In genomic region chr16:20114356-20114755, GRCh38 we compare ENCODE assay signal across 15 cellular contexts. TPM values are rescaled to one million over a fixed set of nuclear protein-coding genes. Genes with fewer than 3 reads are reported as not detected.
A peak's percentile ranks its signal among the peaks of the same experiment; 100 is the strongest.
DNase-seq lines count a peak whose midpoint lies in the region; ATAC-seq and TF ChIP-seq lines count a peak whose summit lies in the region.
"Had no signal": no experiment of that assay in that cellular context is flagged by ENCODE, and none has a peak within 500 bp of the region (broad histone marks: within the 10 kb centered on the region; RNA-seq: fewer than 3 reads in every experiment).

No MANE protein-coding gene starts in this region.

- no peaks in the 10 kb centered on the region for H3K4me1 ChIP-seq in right cardiac atrium (ENCODE audit: control insufficient read depth, insufficient read depth, low read length)
- H3K4me1 ChIP-seq: esophagus muscularis mucosa, neural progenitor cell, thyroid gland had no signal

- H3K27ac ChIP-seq in right cardiac atrium (ENCODE audit: low read length): no peak overlapping the region
- H3K27ac ChIP-seq: esophagus muscularis mucosa, neural progenitor cell, thyroid gland had no signal

- no peaks in the 10 kb centered on the region for H3K27me3 ChIP-seq in right cardiac atrium (ENCODE audit: control insufficient read depth, insufficient read depth)
- H3K27me3 ChIP-seq: esophagus muscularis mucosa, neural progenitor cell, thyroid gland had no signal

- intact Hi-C loops in left cardiac atrium (cut with DNase I) (no loop called here), right cardiac atrium (cut with DNase I) (no loop called here)

- no peaks in the 10 kb centered on the region for H3K9me3 ChIP-seq in right cardiac atrium (ENCODE audit: control insufficient read depth, low read length)
- H3K9me3 ChIP-seq: esophagus muscularis mucosa, thyroid gland had no signal

- DNase-seq in left cardiac atrium (peak; percentile 29), right cardiac atrium (no peak), glomerular visceral epithelial cell (ENCODE audit: extremely low spot score) (peak; percentile 28), NCI-H2107 treated with DMSO at 0.1 percent for 48 hours (lab: John Stamatoyannopoulos, UW; ENCODE audit: unreplicated experiment) (no peak), DMS79 (lab: John Stamatoyannopoulos, UW) (no peak)
- DNase-seq: NCI-H526, thyroid gland had no signal

- WGBS in right cardiac atrium: 75% methylated on average over 8 of the region's 8 CpGs

- ATAC-seq in left cardiac atrium: peak in 1 of 2 donors; percentile 89
- ATAC-seq in right cardiac atrium: no peak
- ATAC-seq in SK-N-SH treated with all-trans-retinoic acid at 6 μM for 48 hours: peak; percentile 41; the same call in 2 of the 3 replicates
- no peak for ATAC-seq in GM21447 (IDR thresholded peaks at IDR 0.05; ENCODE audit: unreplicated experiment)
- ATAC-seq in HG03196 (IDR thresholded peaks at IDR 0.05; ENCODE audit: unreplicated experiment): no peak
- ATAC-seq: WTC11 had no signal

- H3K4me3 ChIP-seq in right cardiac atrium (ENCODE audit: low read length): no peak overlapping the region
- H3K4me3 ChIP-seq: esophagus muscularis mucosa, lung, neural progenitor cell, thyroid gland had no signal

TF ChIP-seq in SK-N-SH treated with all-trans-retinoic acid at 6 μM for 48 hours, 23 proteins besides CTCF, POLR2A, EP300 and RAD21:
- TF ChIP-seq, protein P1, sequence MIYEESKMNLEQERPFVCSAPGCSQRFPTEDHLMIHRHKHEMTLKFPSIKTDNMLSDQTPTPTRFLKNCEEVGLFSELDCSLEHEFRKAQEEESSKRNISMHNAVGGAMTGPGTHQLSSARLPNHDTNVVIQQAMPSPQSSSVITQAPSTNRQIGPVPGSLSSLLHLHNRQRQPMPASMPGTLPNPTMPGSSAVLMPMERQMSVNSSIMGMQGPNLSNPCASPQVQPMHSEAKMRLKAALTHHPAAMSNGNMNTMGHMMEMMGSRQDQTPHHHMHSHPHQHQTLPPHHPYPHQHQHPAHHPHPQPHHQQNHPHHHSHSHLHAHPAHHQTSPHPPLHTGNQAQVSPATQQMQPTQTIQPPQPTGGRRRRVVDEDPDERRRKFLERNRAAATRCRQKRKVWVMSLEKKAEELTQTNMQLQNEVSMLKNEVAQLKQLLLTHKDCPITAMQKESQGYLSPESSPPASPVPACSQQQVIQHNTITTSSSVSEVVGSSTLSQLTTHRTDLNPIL (CRISPR knock-in tag; IDR thresholded peaks at IDR 0.05; ENCODE audit: low read depth): no peak

RNA-seq across cellular contexts. Expression of gene GPR139, which starts 40.7 kb away (rescaled TPM):
- total RNA-seq in left cardiac atrium (not detected), right cardiac atrium (not detected)
- polyA plus RNA-seq in right cardiac atrium: not detected
- total RNA-seq: chondrocyte, esophagus muscularis mucosa, lung, thyroid gland had no signal
- polyA plus RNA-seq: lung had no signal

Comparison
In these comparisons a context has a peak if more than half of its experiments do, and no peak if none do; other contexts are left out.
1. DNase-seq: peak in left cardiac atrium (single experiment) and glomerular visceral epithelial cell (single experiment); none in right cardiac atrium (0 of 3), NCI-H2107 treated with DMSO at 0.1 percent for 48 hours (single experiment) and DMS79 (single experiment).